14 cellular contexts compared by ENCODE assay signal in genomic region chrX:23826653-23827052, GRCh38. TPM values are rescaled to one million over a fixed set of nuclear protein-coding genes. Genes with fewer than 3 reads are reported as not detected.
DNase-seq lines count a peak whose midpoint lies in the region; ATAC-seq, FAIRE-seq and TF ChIP-seq lines count a peak whose summit lies in the region.
"Had no signal": no experiment of that assay in that cellular context is flagged by ENCODE, and none has a peak within 500 bp of the region (broad histone marks: within the 10 kb centered on the region; RNA-seq: fewer than 3 reads in every experiment).

No MANE protein-coding gene starts in this region.

- no peak for TF ChIP-seq EP300 in HepG2 (IDR thresholded peaks at IDR 0.05; ENCODE audit: low read depth in 2 of 2, low read length in 2 of 2)
- no peak for TF ChIP-seq EP300 in HepG2 (CRISPR knock-in tag; IDR thresholded peaks at IDR 0.05; ENCODE audit: borderline replicate concordance)

- CTCF ChIA-PET in HepG2 (lab: Yijun Ruan, JAX; ENCODE audit: low intra/inter-chr PET ratio, low total read pairs) = no interaction called here

- H3K4me3 ChIP-seq in HepG2 (replicated peaks in 1 of 3; ENCODE audit: insufficient read depth in 1 of 3, low read depth in 2 of 3, low read length in 3 of 3) (no peak overlapping the region), right lobe of liver (no peak overlapping the region), astrocyte (ENCODE audit: insufficient read depth, low read depth, low read length) (no peak overlapping the region)
- H3K4me3 ChIP-seq: BLaER1 treated with 17β-estradiol and CSF1 and Interleukin-3, amounts not matched to agents 10 nM and 100 nM; GM12878; GM23338 had no signal

- peak overlapping the region; percentile 36; the same call in 1 of the 2 replicates for H3K9ac ChIP-seq in HepG2 (ENCODE audit: insufficient read depth, low read depth, low read length)
- H3K9ac ChIP-seq in astrocyte (ENCODE audit: low read length) = no peak overlapping the region
- H3K9ac ChIP-seq: BLaER1 treated with 17β-estradiol and CSF1 and Interleukin-3, amounts not matched to agents 10 nM and 100 nM had no signal

- BruUV-seq in HepG2 (replicated peaks; lab: Mats Ljungman, UMichigan) = no TSS peak

- no peaks in the 10 kb centered on the region for H3K36me3 Mint-ChIP-seq in astrocyte (ENCODE audit: low read depth, unreplicated experiment)
- H3K36me3 Mint-ChIP-seq: CD4-positive, alpha-beta memory T cell had no signal

- no peak for TF ChIP-seq RAD21 in HepG2 (CRISPR knock-in tag; IDR thresholded peaks at IDR 0.05)

- in situ Hi-C loops in HepG2 (cut with HindIII; ENCODE audit: extremely low pct_ligation_motif_present, low pct_unique_long_range_greater_than_20kb) = no loop called here

- TF ChIP-seq CTCF in HepG2 (CRISPR knock-in tag; IDR thresholded peaks at IDR 0.05) (no peak), right lobe of liver (IDR thresholded peaks at IDR 0.05) (no peak), astrocyte (IDR thresholded peaks at IDR 0.05; ENCODE audit: insufficient read depth, low read depth, low read length) (no peak)

- H3K9me3 Mint-ChIP-seq in astrocyte (ENCODE audit: unreplicated experiment) = no peaks in the 10 kb centered on the region
- H3K9me3 Mint-ChIP-seq: CD4-positive, alpha-beta memory T cell; GM23338 had no signal

- FAIRE-seq in HepG2 (lab: Jason Lieb, UNC) (peak; percentile 99), astrocyte (lab: Jason Lieb, UNC) (peak; percentile 20)
- FAIRE-seq: GM12878 had no signal

- H3K4me1 Mint-ChIP-seq in astrocyte (ENCODE audit: low read depth, unreplicated experiment) = peaks cover 4% of the 10 kb centered on the region
- H3K4me1 Mint-ChIP-seq: CD4-positive, alpha-beta memory T cell had no signal

- H4K20me1 ChIP-seq in HepG2 (ENCODE audit: insufficient read depth, low read length) = no peaks in the 10 kb centered on the region
- no peaks in the 10 kb centered on the region for H4K20me1 ChIP-seq in astrocyte (ENCODE audit: insufficient read depth, low read length)
- H4K20me1 ChIP-seq: BLaER1 treated with 17β-estradiol and CSF1 and Interleukin-3, amounts not matched to agents 10 nM and 100 nM had no signal

- no peak for TF ChIP-seq POLR2A in HepG2 (IDR thresholded peaks at IDR 0.05; ENCODE audit: insufficient read depth in 1 of 2, low read depth in 2 of 2, low read length in 2 of 2)
- TF ChIP-seq POLR2A in right lobe of liver (IDR thresholded peaks at IDR 0.05) = no peak

- H3K27ac ChIP-seq in HepG2 (ENCODE audit: extremely low read length, insufficient read depth, low read length) (peak overlapping the region; percentile 55), right lobe of liver (no peak overlapping the region), astrocyte (ENCODE audit: low read depth, low read length) (no peak overlapping the region)
- H3K27ac ChIP-seq: BLaER1 treated with 17β-estradiol and CSF1 and Interleukin-3, amounts not matched to agents 10 nM and 100 nM had no signal

- H3K79me2 ChIP-seq in HepG2 (ENCODE audit: insufficient read depth, low read length) = no peaks in the 10 kb centered on the region
- H3K79me2 ChIP-seq in astrocyte (ENCODE audit: insufficient read depth, low read length) = no peaks in the 10 kb centered on the region

- H3K9me3 ChIP-seq in HepG2 (ENCODE audit: low read length) = no peaks in the 10 kb centered on the region
- H3K9me3 ChIP-seq in right lobe of liver = no peaks in the 10 kb centered on the region
- H3K9me3 ChIP-seq in astrocyte (ENCODE audit: insufficient read depth, low read depth, low read length) = no peaks in the 10 kb centered on the region
- H3K9me3 ChIP-seq: BLaER1 treated with 17β-estradiol and CSF1 and Interleukin-3, amounts not matched to agents 10 nM and 100 nM had no signal

- H2AFZ ChIP-seq in HepG2 (ENCODE audit: low read length) (peak overlapping the region; percentile 74), astrocyte (ENCODE audit: low read depth, low read length) (no peak overlapping the region)
- H2AFZ ChIP-seq: GM23338 had no signal

- H3K27me3 ChIP-seq in HepG2 (ENCODE audit: control insufficient read depth in 1 of 2, insufficient read depth in 2 of 2, low read length in 2 of 2) = no peaks in the 10 kb centered on the region
- H3K27me3 ChIP-seq in right lobe of liver = no peaks in the 10 kb centered on the region
- H3K27me3 ChIP-seq in astrocyte (ENCODE audit: insufficient read depth, low read length) = no peaks in the 10 kb centered on the region
- H3K27me3 ChIP-seq: BLaER1 treated with 17β-estradiol and CSF1 and Interleukin-3, amounts not matched to agents 10 nM and 100 nM had no signal

- H3K4me2 ChIP-seq in HepG2 (ENCODE audit: low read depth, low read length) (peak overlapping the region; percentile 37), astrocyte (ENCODE audit: low read length) (no peak overlapping the region)
- H3K4me2 ChIP-seq: GM23338 had no signal

- intact Hi-C loops in HepG2 (cut with micrococcal nuclease; ENCODE audit: unreplicated experiment) = no loop called here
- intact Hi-C loops in right lobe of liver (cut with DNase I) = no loop called here

- H3K27me3 Mint-ChIP-seq in astrocyte (ENCODE audit: low read depth, unreplicated experiment) = no peaks in the 10 kb centered on the region
- H3K27me3 Mint-ChIP-seq: CD4-positive, alpha-beta memory T cell had no signal

- POLR2A ChIA-PET in HepG2 (lab: Yijun Ruan, JAX) = interaction anchor here (0.8 to 1.7 kb wide), 6 partner anchors 15 to 75 kb away, joined by 3 to 9 read pairs (median 4); partner anchors contain the start of gene SAT1

- ATAC-seq in HepG2 (peak; percentile 45), right lobe of liver (no peak)
- ATAC-seq: GM12878, GM23338 had no signal

- H3K4me3 Mint-ChIP-seq in astrocyte (ENCODE audit: unreplicated experiment) = no peak overlapping the region
- H3K4me3 Mint-ChIP-seq: CD4-positive, alpha-beta memory T cell; GM23338 had no signal

- peaks cover 79% of the 10 kb centered on the region for H3K4me1 ChIP-seq in HepG2 (ENCODE audit: insufficient read depth, low read length)
- H3K4me1 ChIP-seq in right lobe of liver = no peaks in the 10 kb centered on the region
- H3K4me1 ChIP-seq in astrocyte (ENCODE audit: insufficient read depth, low read length) = no peaks in the 10 kb centered on the region

- H3K36me3 ChIP-seq in HepG2 (replicated peaks in 1 of 2; ENCODE audit: control insufficient read depth in 1 of 2, insufficient read depth in 2 of 2, low read length in 2 of 2) = no peaks in the 10 kb centered on the region
- H3K36me3 ChIP-seq in right lobe of liver = no peaks in the 10 kb centered on the region
- H3K36me3 ChIP-seq in astrocyte (ENCODE audit: insufficient read depth, low read length) = no peaks in the 10 kb centered on the region
- H3K36me3 ChIP-seq: BLaER1 treated with 17β-estradiol and CSF1 and Interleukin-3, amounts not matched to agents 10 nM and 100 nM had no signal

- no peak overlapping the region for H3K27ac Mint-ChIP-seq in astrocyte (ENCODE audit: unreplicated experiment)
- H3K27ac Mint-ChIP-seq: CD4-positive, alpha-beta memory T cell; GM23338 had no signal

- DNase-seq in HepG2 (ENCODE audit: low spot score) (peak; percentile 41), right lobe of liver (no peak), NCI-H524 (lab: John Stamatoyannopoulos, UW) (peak; percentile 45 to 72), astrocyte (ENCODE audit: low read depth) (no peak), NCI-H1930 (lab: John Stamatoyannopoulos, UW) (no peak), NCI-H526 treated with DMSO at 0.1 percent for 48 hours (lab: John Stamatoyannopoulos, UW) (no peak), NCI-H69 (lab: John Stamatoyannopoulos, UW) (no peak)
- DNase-seq: ACHN; CD4-positive, alpha-beta memory T cell; DMS79; H7 had no signal

TF ChIP-seq in HepG2, 621 proteins besides CTCF, POLR2A, EP300 and RAD21 (continues in another document):
- TF ChIP-seq, protein P1, sequence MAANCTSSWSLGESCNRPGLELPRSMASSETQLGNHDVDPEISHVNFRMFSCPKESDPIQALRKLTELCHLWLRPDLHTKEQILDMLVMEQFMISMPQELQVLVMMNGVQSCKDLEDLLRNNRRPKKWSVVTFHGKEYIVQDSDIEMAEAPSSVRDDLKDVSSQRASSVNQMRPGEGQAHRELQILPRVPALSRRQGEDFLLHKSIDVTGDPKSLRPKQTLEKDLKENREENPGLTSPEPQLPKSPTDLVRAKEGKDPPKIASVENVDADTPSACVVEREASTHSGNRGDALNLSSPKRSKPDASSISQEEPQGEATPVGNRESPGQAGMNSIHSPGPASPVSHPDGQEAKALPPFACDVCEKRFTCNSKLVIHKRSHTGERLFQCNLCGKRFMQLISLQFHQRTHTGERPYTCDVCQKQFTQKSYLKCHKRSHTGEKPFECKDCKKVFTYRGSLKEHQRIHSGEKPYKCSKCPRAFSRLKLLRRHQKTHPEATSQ (CRISPR knock-in tag; IDR thresholded peaks at IDR 0.05; ENCODE audit: borderline replicate concordance) = no peak
- TF ChIP-seq SP5 (CRISPR knock-in tag; IDR thresholded peaks at IDR 0.05; ENCODE audit: borderline replicate concordance, low read depth) = 0 out of 2 replicates have a peak, but pooled peaks have one; percentile 46
- TF ChIP-seq NFYC (CRISPR knock-in tag; IDR thresholded peaks at IDR 0.05) = no peak

RNA-seq across cellular contexts. Expression of gene SAT1, which starts 43.7 kb away (rescaled TPM):
- total RNA-seq in HepG2 (2016; rRNA removed; fragmentation: Illumina TruSeq; extraction: Trizol) (216 and 237 TPM in 2 replicates), right lobe of liver (100 to 1,000 TPM; 215 to 640 (median 291) TPM), astrocyte (202 and 224 TPM in 2 replicates)
- 71.5 and 78.9 TPM in 2 replicates for total RNA-seq in HepG2 (2016; cell fraction: cytosol; rRNA removed; fragmentation: Illumina TruSeq; extraction: Trizol; ENCODE audit: low read depth)
- total RNA-seq in HepG2 (2016; cell fraction: insoluble cytoplasmic fraction; rRNA removed; fragmentation: Illumina TruSeq; extraction: Trizol) = 224 and 242 TPM in 2 replicates
- 183 and 209 TPM in 2 replicates for total RNA-seq in HepG2 (2016; cell fraction: membrane; rRNA removed; fragmentation: Illumina TruSeq; extraction: Trizol)
- total RNA-seq in HepG2 (2016; cell fraction: nucleus; rRNA removed; fragmentation: Illumina TruSeq; extraction: Trizol) = 221 and 242 TPM in 2 replicates
- polyA plus RNA-seq in HepG2 (2011; rRNA removed) = 1,213 and 1,243 TPM in 2 replicates
- polyA plus RNA-seq in HepG2 (2011; cell fraction: cytosol; rRNA removed) = 501 and 788 TPM in 2 replicates
- 2,273 and 3,133 TPM in 2 replicates for polyA plus RNA-seq in HepG2 (2011; cell fraction: nucleus; rRNA removed)
- polyA plus RNA-seq in HepG2 (2012) = 931 and 961 TPM in 2 replicates
- polyA plus RNA-seq in HepG2 (2016; cell fraction: cytosol; fragmentation: Illumina TruSeq; extraction: Trizol; ENCODE audit: low read depth) = 82.9 and 86.6 TPM in 2 replicates
- 238 and 267 TPM in 2 replicates for polyA plus RNA-seq in HepG2 (2016; cell fraction: insoluble cytoplasmic fraction; fragmentation: Illumina TruSeq; extraction: Trizol; ENCODE audit: low read depth)
- 166 and 177 TPM in 2 replicates for polyA plus RNA-seq in HepG2 (2016; cell fraction: membrane; fragmentation: Illumina TruSeq; extraction: Trizol; ENCODE audit: low read depth)
- 367 and 400 TPM in 2 replicates for polyA plus RNA-seq in HepG2 (2016; cell fraction: nucleus; fragmentation: Illumina TruSeq; extraction: Trizol; ENCODE audit: insufficient read depth, low read depth)
- polyA minus RNA-seq in HepG2 (2011; rRNA and poly(A)+ RNA removed; ENCODE audit: low replicate concordance) = 38.8 and 128 TPM in 2 replicates
- 149 and 175 TPM in 2 replicates for polyA minus RNA-seq in HepG2 (2011; cell fraction: cytosol; rRNA and poly(A)+ RNA removed)
- 734 and 963 TPM in 2 replicates for polyA minus RNA-seq in HepG2 (2011; cell fraction: nucleus; rRNA and poly(A)+ RNA removed)

Comparison
In these comparisons a context has a peak if more than half of its experiments do, and no peak if none do; other contexts are left out.
1. DNase-seq: peak in HepG2 (single experiment) and NCI-H524 (2 of 2); none in right lobe of liver (0 of 3), astrocyte (single experiment), NCI-H1930 (0 of 2), NCI-H526 treated with DMSO at 0.1 percent for 48 hours (single experiment) and NCI-H69 (single experiment).